ENCODE assay signal across 21 cellular contexts in genomic region chr13:113508531-113509254, GRCh38.
"Had no signal": no experiment of that assay in that cellular context is flagged by ENCODE, and none has a peak within 500 bp of the region (broad histone marks: within the 10 kb centered on the region; RNA-seq: fewer than 3 reads in every experiment).

No MANE protein-coding gene starts in this region.

- H3K27me3 Mint-ChIP-seq: activated naive CD4-positive, alpha-beta T cell treated with anti-CD3 and anti-CD28 coated beads, Interleukin-2, amount 50 U/mL, for 24 hours; memory B cell; naive B cell; T-cell had no signal

- H3K27me3 ChIP-seq: ascending aorta, esophagus squamous epithelium, thyroid gland had no signal

- H3K27ac ChIP-seq: ascending aorta, esophagus squamous epithelium, thyroid gland had no signal

- DNase-seq: activated CD4-positive, alpha-beta T cell treated with anti-CD3 and anti-CD28 coated beads, Interleukin-2, amount 50 U/mL, for 4 hours; activated CD4-positive, CD25-positive, alpha-beta regulatory T cell treated with anti-CD3 and anti-CD28 coated beads, Interleukin-2, amount 50 U/mL, for 72 hours; activated effector memory CD4-positive, alpha-beta T cell treated with anti-CD3 and anti-CD28 coated beads, Interleukin-2, amount 50 U/mL, for 16 hours; activated T-cell treated with anti-CD3 and anti-CD28 coated beads, Interleukin-2, amount 50 U/mL, for 72 hours; cerebellar nuclear complex; cortex of kidney; effector CD8-positive, alpha-beta T cell; esophagus squamous epithelium; hippocampal formation; left cardiac atrium; mucosa of descending colon; naive B cell; stimulated activated naive CD4-positive, alpha-beta T cell; T-cell; thyroid gland had no signal

- H3K4me1 ChIP-seq: esophagus squamous epithelium, thyroid gland had no signal

- H3K9me3 Mint-ChIP-seq: activated naive CD4-positive, alpha-beta T cell treated with anti-CD3 and anti-CD28 coated beads, Interleukin-2, amount 50 U/mL, for 24 hours; activated T-cell treated with anti-CD3 and anti-CD28 coated beads, Interleukin-2, amount 50 U/mL, for 72 hours; memory B cell; naive B cell; T-cell had no signal

- H3K4me3 Mint-ChIP-seq: activated naive CD4-positive, alpha-beta T cell treated with anti-CD3 and anti-CD28 coated beads, Interleukin-2, amount 50 U/mL, for 24 hours; activated T-cell treated with anti-CD3 and anti-CD28 coated beads, Interleukin-2, amount 50 U/mL, for 72 hours; memory B cell; naive B cell; T-cell had no signal

- H3K36me3 Mint-ChIP-seq: activated naive CD4-positive, alpha-beta T cell treated with anti-CD3 and anti-CD28 coated beads, Interleukin-2, amount 50 U/mL, for 24 hours had no signal

- ATAC-seq: activated T-cell treated with anti-CD3 and anti-CD28 coated beads, Interleukin-2, amount 50 U/mL, for 72 hours; mucosa of descending colon; SK-N-SH treated with all-trans-retinoic acid at 6 μM for 48 hours; T-cell had no signal

- H3K27ac Mint-ChIP-seq: activated naive CD4-positive, alpha-beta T cell treated with anti-CD3 and anti-CD28 coated beads, Interleukin-2, amount 50 U/mL, for 24 hours; activated T-cell treated with anti-CD3 and anti-CD28 coated beads, Interleukin-2, amount 50 U/mL, for 72 hours; T-cell had no signal

- FAIRE-seq: endothelial cell of umbilical vein, islet of Langerhans had no signal

- H3K4me1 Mint-ChIP-seq: activated naive CD4-positive, alpha-beta T cell treated with anti-CD3 and anti-CD28 coated beads, Interleukin-2, amount 50 U/mL, for 24 hours had no signal

- H3K4me3 ChIP-seq: ascending aorta, esophagus squamous epithelium, mucosa of descending colon, thyroid gland had no signal

- H3K9me3 ChIP-seq: ascending aorta, esophagus squamous epithelium, mucosa of descending colon, thyroid gland had no signal
